ENCODE assay signal across 32 cellular contexts in the genomic region with DNA sequence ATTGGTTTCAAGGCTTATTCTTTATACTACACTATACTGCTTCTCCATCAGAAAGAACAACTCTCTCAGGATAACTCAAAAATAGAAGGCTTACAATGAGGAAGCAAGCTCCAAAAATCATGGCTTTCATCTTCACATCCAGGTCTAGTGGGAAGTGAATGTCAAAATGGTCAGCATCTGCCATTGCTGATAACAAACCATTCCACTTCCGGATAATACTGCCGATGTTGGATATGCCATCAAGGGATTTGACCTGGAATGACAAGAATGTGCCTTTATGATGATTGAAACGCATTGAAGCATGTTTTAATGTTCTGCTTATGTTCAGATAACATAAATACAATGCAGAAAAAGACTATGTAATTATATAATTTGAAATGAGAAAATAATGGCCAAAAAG. TPM values are rescaled to one million over a fixed set of nuclear protein-coding genes. Genes with fewer than 3 reads are reported as not detected.
"Had no signal": no experiment of that assay in that cellular context is flagged by ENCODE, and none has a peak within 500 bp of the region (broad histone marks: within the 10 kb centered on the region; RNA-seq: fewer than 3 reads in every experiment).

No MANE protein-coding gene starts in this region.

- H3K27ac ChIP-seq: adrenal gland, gastrocnemius medialis, hepatocyte, neural progenitor cell, parathyroid adenoma, psoas muscle, tibial nerve, VCaP had no signal

- FAIRE-seq: keratinocyte, urothelium cell line had no signal

- H3K9ac ChIP-seq: neural progenitor cell, parathyroid adenoma had no signal

- H3K9me3 ChIP-seq: adrenal gland, gastrocnemius medialis, psoas muscle, right atrium auricular region, stomach, tibial nerve had no signal

- H2AFZ ChIP-seq: hepatocyte, neural progenitor cell, parathyroid adenoma had no signal

- DNase-seq: activated CD4-positive, alpha-beta T cell treated with anti-CD3 and anti-CD28 coated beads for 4 hours; activated CD4-positive, alpha-beta T cell treated with anti-CD3 and anti-CD28 coated beads, Interleukin-2, amount 50 U/mL, for 4 hours; activated effector memory CD4-positive, alpha-beta T cell treated with anti-CD3 and anti-CD28 coated beads, Interleukin-2, amount 50 U/mL, for 16 hours; activated naive CD4-positive, alpha-beta T cell treated with anti-CD3 and anti-CD28 coated beads for 36 hours; activated naive CD8-positive, alpha-beta T cell treated with anti-CD3 and anti-CD28 coated beads for 36 hours; activated T-cell treated with anti-CD3 and anti-CD28 coated beads for 4 hours; adrenal gland; aorta; effector CD4-positive, alpha-beta T cell; gastrocnemius medialis; left cardiac atrium; mesenchymal stem cell; natural killer cell; occipital lobe; psoas muscle; stimulated activated CD4-positive, alpha-beta T cell treated with anti-CD3 and anti-CD28 coated beads, Interleukin-15, amount 100 ng/mL, for 24 hours; stimulated activated CD4-positive, alpha-beta T cell treated with anti-CD3 and anti-CD28 coated beads, Interleukin-2, amount 100 ng/mL, for 24 hours; stimulated activated naive B cell treated with anti-CD40 and anti-IgM and Interleukin-4, amounts not matched to agents 10 μg/mL and 1 μg/mL and 100 μg/mL, for 72 hours; stomach; T-helper 17 cell had no signal

- H3K4me3 ChIP-seq: adrenal gland, cardiac muscle cell, gastrocnemius medialis, hepatocyte, neural progenitor cell, psoas muscle, right atrium auricular region, smooth muscle cell, stomach, tibial nerve had no signal

- H3K79me2 ChIP-seq: hepatocyte, parathyroid adenoma had no signal

- H3K27me3 ChIP-seq: adrenal gland, cardiac muscle cell, gastrocnemius medialis, hepatocyte, neural progenitor cell, right atrium auricular region, stomach, tibial nerve had no signal

- H3K4me1 ChIP-seq: neural progenitor cell, parathyroid adenoma had no signal

- H3K4me2 ChIP-seq: hepatocyte, neural progenitor cell, smooth muscle cell had no signal

- H3K36me3 ChIP-seq: cardiac muscle cell, gastrocnemius medialis, neural progenitor cell had no signal

- ATAC-seq: gastrocnemius medialis; natural killer cell; psoas muscle; SK-N-SH treated with all-trans-retinoic acid at 6 μM for 48 hours; stimulated activated naive B cell treated with anti-CD40 and anti-IgM and Interleukin-4, amounts not matched to agents 10 μg/mL and 1 μg/mL and 100 μg/mL, for 72 hours; T-helper 17 cell had no signal

RNA-seq across cellular contexts. Expression of a gene that starts 55.9 kb away (rescaled TPM):
- total RNA-seq: activated naive CD4-positive, alpha-beta T cell treated with anti-CD3 and anti-CD28 coated beads for 36 hours; activated naive CD8-positive, alpha-beta T cell treated with anti-CD3 and anti-CD28 coated beads for 36 hours; activated T-helper 1 cell treated with anti-CD3 and anti-CD28 coated beads, Interleukin-12 subunit alpha, Interleukin-12 subunit beta, Interleukin-2, Interleukin-4 antibody, amounts not matched to agents 30 ng/mL and 10 ng/mL and 1 ng/mL, durations not matched to agents 14 hours and 24 hours and 36 hours had no signal
